16 cellular contexts compared by ENCODE assay signal in genomic region chr11:35289821-35290220, GRCh38.
DNase-seq lines count a peak whose midpoint lies in the region; ATAC-seq and TF ChIP-seq lines count a peak whose summit lies in the region.
"Had no signal": no experiment of that assay in that cellular context is flagged by ENCODE, and none has a peak within 500 bp of the region (broad histone marks: within the 10 kb centered on the region; RNA-seq: fewer than 3 reads in every experiment).

No MANE protein-coding gene starts in this region.

- no peaks in the 10 kb centered on the region for H3K27me3 Mint-ChIP-seq in glutamatergic neuron (ENCODE audit: unreplicated experiment)
- H3K27me3 Mint-ChIP-seq: activated T-helper 17 cell treated with anti-CD3 and anti-CD28 coated beads, Interleukin-2, amount 50 U/mL, for 72 hours; central memory CD8-positive, alpha-beta T cell; IgD-negative memory B cell had no signal

- H3K27me3 ChIP-seq in tibial nerve: no peaks in the 10 kb centered on the region
- H3K27me3 ChIP-seq: right atrium auricular region had no signal

- no peak for TF ChIP-seq POLR2A in tibial nerve (IDR thresholded peaks at IDR 0.05)

- ATAC-seq in HG02938 (IDR thresholded peaks at IDR 0.05; ENCODE audit: unreplicated experiment): no peak
- ATAC-seq: T-helper 17 cell had no signal

- no peaks in the 10 kb centered on the region for H3K9me3 ChIP-seq in tibial nerve
- H3K9me3 ChIP-seq: right atrium auricular region had no signal

- H3K36me3 ChIP-seq in tibial nerve: no peaks in the 10 kb centered on the region
- H3K36me3 ChIP-seq: right atrium auricular region had no signal

- H3K36me3 Mint-ChIP-seq in glutamatergic neuron (ENCODE audit: unreplicated experiment): no peaks in the 10 kb centered on the region
- H3K36me3 Mint-ChIP-seq: IgD-negative memory B cell had no signal

- no peaks in the 10 kb centered on the region for H3K9me3 Mint-ChIP-seq in glutamatergic neuron (ENCODE audit: unreplicated experiment)
- H3K9me3 Mint-ChIP-seq: activated T-helper 17 cell treated with anti-CD3 and anti-CD28 coated beads, Interleukin-2, amount 50 U/mL, for 72 hours; CD8-positive, alpha-beta memory T cell; central memory CD8-positive, alpha-beta T cell; IgD-negative memory B cell had no signal

- no peak overlapping the region for H3K27ac ChIP-seq in tibial nerve

- H3K4me3 ChIP-seq in choroid plexus epithelial cell (ENCODE audit: low read depth, low read length): no peak overlapping the region
- no peak overlapping the region for H3K4me3 ChIP-seq in tibial nerve
- H3K4me3 ChIP-seq: right atrium auricular region had no signal

- TF ChIP-seq CTCF in choroid plexus epithelial cell (conservative IDR thresholded peaks at IDR 0.05; ENCODE audit: low read depth, low read length): no peak
- TF ChIP-seq CTCF in glutamatergic neuron (IDR thresholded peaks at IDR 0.05; ENCODE audit: partially characterized antibody, unreplicated experiment): no peak
- no peak for TF ChIP-seq CTCF in tibial nerve (IDR thresholded peaks at IDR 0.05)

- peak; percentile 87 for DNase-seq in EL
- peak; percentile 25 for DNase-seq in NCI-H226
- DNase-seq in choroid plexus epithelial cell (ENCODE audit: low read depth): peak; percentile 54
- peak; percentile 32 for DNase-seq in myocyte (ENCODE audit: low read depth)
- DNase-seq in NOMO-1 (lab: John Stamatoyannopoulos, UW; ENCODE audit: unreplicated experiment in 2 of 2): no peak
- DNase-seq in glutamatergic neuron: no peak
- no peak for DNase-seq in tibial nerve (ENCODE audit: low spot score in 2 of 2)
- DNase-seq: activated CD4-positive, alpha-beta T cell treated with anti-CD3 and anti-CD28 coated beads, Interleukin-2, amount 50 U/mL, for 1 hour; CD8-positive, alpha-beta memory T cell; NCI-H510A treated with DMSO at 0.1 percent for 48 hours; T-helper 17 cell had no signal

- WGBS in tibial nerve, 2 donors: 68 to 74% methylated on average over 2 of the region's 2 CpGs

- TF ChIP-seq EP300 in tibial nerve (IDR thresholded peaks at IDR 0.05): no peak

- no peaks in the 10 kb centered on the region for H3K4me1 ChIP-seq in tibial nerve
- H3K4me1 ChIP-seq: right atrium auricular region had no signal

- no peak overlapping the region for H3K4me3 Mint-ChIP-seq in glutamatergic neuron (ENCODE audit: unreplicated experiment)
- H3K4me3 Mint-ChIP-seq: CD8-positive, alpha-beta memory T cell; central memory CD8-positive, alpha-beta T cell; IgD-negative memory B cell; T-helper 17 cell had no signal

- peaks cover 17% of the 10 kb centered on the region for H3K4me1 Mint-ChIP-seq in glutamatergic neuron (ENCODE audit: low read depth, unreplicated experiment)

- H3K27ac Mint-ChIP-seq in glutamatergic neuron (ENCODE audit: unreplicated experiment): no peak overlapping the region
- H3K27ac Mint-ChIP-seq: activated T-helper 17 cell treated with anti-CD3 and anti-CD28 coated beads, Interleukin-2, amount 50 U/mL, for 72 hours; CD8-positive, alpha-beta memory T cell; IgD-negative memory B cell; T-helper 17 cell had no signal

Comparison
In these comparisons a context has a peak if more than half of its experiments do, and no peak if none do; other contexts are left out.
1. DNase-seq: peak in EL (single experiment), NCI-H226 (single experiment), choroid plexus epithelial cell (single experiment) and myocyte (single experiment); none in NOMO-1 (0 of 2), glutamatergic neuron (single experiment) and tibial nerve (0 of 2).